Comparison of ENCODE assay signal across 2 cellular contexts in genomic region chr15:81480645-81481053, GRCh38.
TF ChIP-seq lines count a peak whose summit lies in the region.

No MANE protein-coding gene starts in this region.

TF ChIP-seq in SK-N-SH, 30 proteins besides CTCF, POLR2A, EP300 and RAD21 (continued from another document):
- TF ChIP-seq RXRA (IDR thresholded peaks at IDR 0.05; ENCODE audit: borderline replicate concordance, low read depth) (no peak), PBX3 (IDR thresholded peaks at IDR 0.05) (peak; percentile 20; the same call in 1 of the 2 replicates), SMC3 (IDR thresholded peaks at IDR 0.05; ENCODE audit: low read depth, low read length) (peak; percentile 90), RCOR1 (IDR thresholded peaks at IDR 0.05; ENCODE audit: low read length) (no peak)

TF ChIP-seq in H1, 55 proteins besides CTCF, POLR2A, EP300 and RAD21 (continued from another document):
- TF ChIP-seq JUND (IDR thresholded peaks at IDR 0.05; ENCODE audit: low read length), result no peak
- TF ChIP-seq ATF2 (IDR thresholded peaks at IDR 0.05; ENCODE audit: low read length), result no peak
- no peak for TF ChIP-seq USF2 (IDR thresholded peaks at IDR 0.05; ENCODE audit: low read length)
- TF ChIP-seq GABPA (IDR thresholded peaks at IDR 0.05; ENCODE audit: borderline replicate concordance, insufficient read depth, low read length), result no peak
- TF ChIP-seq POU5F1 (IDR thresholded peaks at IDR 0.05; ENCODE audit: low read depth, low read length), result no peak
- TF ChIP-seq TCF12 (IDR thresholded peaks at IDR 0.05; ENCODE audit: low read depth, low read length), result no peak
- TF ChIP-seq ZNF274 (IDR thresholded peaks at IDR 0.05; ENCODE audit: borderline replicate concordance, extremely low read depth, low read length), result no peak
- no peak for TF ChIP-seq FOSL1 (IDR thresholded peaks at IDR 0.05; ENCODE audit: insufficient read depth, low read depth, low read length)
- no peak for TF ChIP-seq TEAD4 (IDR thresholded peaks at IDR 0.05; ENCODE audit: low read depth, low read length)
- TF ChIP-seq GTF2F1 (IDR thresholded peaks at IDR 0.05; ENCODE audit: borderline replicate concordance, low read depth, low read length), result no peak
- no peak for TF ChIP-seq RFX5 (IDR thresholded peaks at IDR 0.05; ENCODE audit: borderline replicate concordance, low read depth, low read length)
- no peak for TF ChIP-seq SIN3A (conservative IDR thresholded peaks at IDR 0.05 in 1 of 2, IDR thresholded peaks at IDR 0.05 in 1 of 2; ENCODE audit: low read depth in 1 of 2, low read length in 2 of 2)
- TF ChIP-seq CHD7 (IDR thresholded peaks at IDR 0.05; ENCODE audit: insufficient replicate concordance, low read length), result no peak
- no peak for TF ChIP-seq KDM4A (IDR thresholded peaks at IDR 0.05; ENCODE audit: low read depth, low read length, severe bottlenecking)
- no peak for TF ChIP-seq JUN (IDR thresholded peaks at IDR 0.05; ENCODE audit: low read depth, low read length)
